8 cellular contexts compared by ENCODE assay signal in the genomic region with DNA sequence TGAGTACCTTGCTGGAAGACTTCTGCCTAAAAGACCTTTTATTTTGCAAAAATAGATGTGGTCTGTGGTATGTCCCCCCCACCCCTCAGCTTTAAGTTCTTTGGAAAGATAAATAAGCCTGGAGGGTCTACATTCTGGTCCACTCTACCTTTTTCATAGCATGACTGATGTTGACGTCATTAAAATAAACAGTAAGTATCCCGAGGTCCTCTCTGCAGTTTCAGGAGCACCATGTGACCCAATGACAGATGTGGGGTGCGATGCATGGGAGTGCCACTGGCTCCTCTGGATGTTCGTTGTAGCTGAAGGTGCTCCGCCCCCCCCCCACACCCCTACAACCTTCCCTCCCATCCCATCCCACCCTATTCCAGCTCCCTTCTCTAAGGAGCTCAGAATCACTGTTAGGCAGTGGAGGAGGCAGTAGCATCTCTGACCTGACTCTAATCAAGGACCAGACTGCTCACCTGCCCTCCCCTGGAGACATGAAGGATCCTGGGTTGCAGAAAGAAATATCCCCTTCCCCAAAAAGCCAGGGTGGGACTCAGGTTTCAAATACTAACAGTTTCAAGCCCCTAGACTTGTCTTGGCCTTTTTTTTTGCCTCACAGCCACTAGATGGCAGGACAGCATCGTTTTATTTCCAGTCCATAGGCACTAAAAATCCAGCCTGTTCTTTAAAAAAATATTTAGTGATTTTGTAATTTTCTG. TPM values are rescaled to one million over a fixed set of nuclear protein-coding genes. Genes with fewer than 3 reads are reported as not detected.
A peak's percentile ranks its signal among the peaks of the same experiment; 100 is the strongest.
DNase-seq lines count a peak whose midpoint lies in the region; ATAC-seq, FAIRE-seq and TF ChIP-seq lines count a peak whose summit lies in the region.

No MANE protein-coding gene starts in this region.

- CTCF ChIA-PET in GM12878 (lab: Yijun Ruan, JAX) = interaction anchor here (0.5 to 2.0 kb wide), 17 partner anchors 10 to 599 kb away, joined by 3 to 15 read pairs (median 5); partner anchors contain the start of gene CASP7

- H3K36me3 ChIP-seq in GM12878 (ENCODE audit: control insufficient read depth in 2 of 2, insufficient read depth in 2 of 2, low read length in 1 of 2) (no peaks in the 10 kb centered on the region; a peak in 4 of 4 replicates), keratinocyte (ENCODE audit: control insufficient read depth in 2 of 2, extremely low read depth in 1 of 2, insufficient read depth in 2 of 2, low read length in 2 of 2) (no peaks in the 10 kb centered on the region), upper lobe of left lung (peaks cover 0 to 14% (median 0%) of the 10 kb centered on the region in 4 donors)

- H3K9ac ChIP-seq in GM12878 (ENCODE audit: control insufficient read depth, insufficient read depth, low read length) = no peak overlapping the region
- no peak overlapping the region for H3K9ac ChIP-seq in keratinocyte (ENCODE audit: control insufficient read depth, extremely low read depth, insufficient read depth, low read length)

- intact Hi-C loops in GM12878 (cut with micrococcal nuclease; ENCODE audit: unreplicated experiment) = loop anchor here (2.0 to 10.0 kb wide), 4 partner anchors 78 to 398 kb away; no protein-coding TSS in a partner anchor

- 48% methylated on average over 5 of the region's 6 CpGs for whole genome bisulfite sequencing in GM12878 (ENCODE audit: insufficient coverage, insufficient replicate concordance, low lambda C conversion rate, missing lambda C conversion rate)
- WGBS in upper lobe of left lung, 2 donors = 46 to 55% methylated on average over 6 of the region's 6 CpGs

- RAD21 ChIA-PET in GM12878 (lab: Charles Lee; ENCODE audit: unreplicated experiment) = interaction anchor here (0.7 to 2.2 kb wide), 4 partner anchors 26 to 399 kb away, joined by 3 to 14 read pairs (median 6); no protein-coding TSS in a partner anchor

- FAIRE-seq in GM12878 (lab: Jason Lieb, UNC) = peak; percentile 78
- FAIRE-seq in keratinocyte (lab: Jason Lieb, UNC) = no peak

- peak; percentile 86 for ATAC-seq in GM12878
- no peak for ATAC-seq in upper lobe of left lung (ENCODE audit: low FRiP score in 2 of 2)
- ATAC-seq in HG03108 (IDR thresholded peaks at IDR 0.05; ENCODE audit: unreplicated experiment) = no peak

- H3K4me1 ChIP-seq in GM12878 (ENCODE audit: control insufficient read depth, insufficient read depth, low read length) (peaks cover 6% of the 10 kb centered on the region; the same call in 1 of the 2 replicates), keratinocyte (ENCODE audit: control insufficient read depth, extremely low read depth, insufficient read depth, low read length) (no peaks in the 10 kb centered on the region), upper lobe of left lung (peaks cover 0 to 14% (median 8%) of the 10 kb centered on the region in 4 donors)

- dilution Hi-C loops in keratinocyte (cut with MboI; ENCODE audit: extremely low pct_ligation_motif_present, low sequenced_read_pairs) = no loop called here

- POLR2A ChIA-PET in GM12878 (lab: Charles Lee) = no interaction called here

- SMC1A ChIA-PET in GM12878 (lab: Charles Lee; ENCODE audit: uncharacterized antibody, unreplicated experiment) = interaction anchor here (0.5 to 1.8 kb wide), 5 partner anchors 11 to 398 kb away, joined by 3 to 10 read pairs (median 3); no protein-coding TSS in a partner anchor

- 0 out of 2 replicates have a peak, but pooled peaks cover 4% of the 10 kb centered on the region for H4K20me1 ChIP-seq in GM12878 (ENCODE audit: control insufficient read depth, insufficient read depth)
- H4K20me1 ChIP-seq in keratinocyte (ENCODE audit: control insufficient read depth, extremely low read depth, insufficient read depth, low read length) = no peaks in the 10 kb centered on the region

- DNase-seq in AG08395 (ENCODE audit: low spot score) (peak; percentile 44), GM03348 (ENCODE audit: low spot score) (peak; percentile 61), NCI-H146 treated with DMSO at 0.1 percent for 48 hours (lab: John Stamatoyannopoulos, UW; ENCODE audit: unreplicated experiment) (peak; percentile 26), GM12878 (ENCODE audit: low read depth, low spot score) (no peak), keratinocyte (ENCODE audit: low read depth, low spot score) (no peak), upper lobe of left lung (no peak)
- DNase-seq in activated CD4-positive, CD25-positive, alpha-beta regulatory T cell treated with anti-CD3 and anti-CD28 coated beads, Interleukin-2, amount 50 U/mL, for 72 hours = no peak

- in situ Hi-C loops in GM12878 (cut with MboI) = loop anchor here (5.0 kb wide), 1 partner anchor 398 kb away; no protein-coding TSS in a partner anchor

- no peak overlapping the region for H3K27ac ChIP-seq in GM12878 (ENCODE audit: control insufficient read depth, insufficient read depth)
- H3K27ac ChIP-seq in keratinocyte (ENCODE audit: control insufficient read depth, insufficient read depth, low read length) = no peak overlapping the region
- H3K27ac ChIP-seq in upper lobe of left lung = no peak overlapping the region

- H3K9me1 ChIP-seq in keratinocyte (ENCODE audit: control insufficient read depth, extremely low read depth, insufficient read depth, low read length) = no peaks in the 10 kb centered on the region

- H3K4me2 ChIP-seq in GM12878 (ENCODE audit: control insufficient read depth, insufficient read depth) (no peak overlapping the region), keratinocyte (ENCODE audit: control insufficient read depth, extremely low read depth, insufficient read depth, low read depth, low read length) (no peak overlapping the region)

- no TSS peak for BruUV-seq in GM12878 (replicated peaks; lab: Mats Ljungman, UMichigan)

- H3K27me3 ChIP-seq in GM12878 (replicated peaks in 1 of 2; ENCODE audit: control insufficient read depth in 2 of 2, insufficient read depth in 2 of 2, low read length in 1 of 2) (no peaks in the 10 kb centered on the region), keratinocyte (ENCODE audit: control insufficient read depth, extremely low read depth, insufficient read depth, low read length) (no peaks in the 10 kb centered on the region), upper lobe of left lung (no peaks in the 10 kb centered on the region)

- no peak for TF ChIP-seq EP300 in GM12878 (IDR thresholded peaks at IDR 0.05; ENCODE audit: borderline replicate concordance in 1 of 2, control insufficient read depth in 1 of 2, low read depth in 2 of 2, low read length in 2 of 2)
- no peak for TF ChIP-seq EP300 in upper lobe of left lung (IDR thresholded peaks at IDR 0.05)

- H3K9me3 ChIP-seq in GM12878 (replicated peaks; ENCODE audit: control insufficient read depth, insufficient read depth, low read length) (no peaks in the 10 kb centered on the region), keratinocyte (ENCODE audit: control insufficient read depth, low read depth, low read length) (no peaks in the 10 kb centered on the region), upper lobe of left lung (no peaks in the 10 kb centered on the region)

- TF ChIP-seq POLR2A in GM12878 (IDR thresholded peaks at IDR 0.05; ENCODE audit: low read depth, low read length) (no peak), upper lobe of left lung (IDR thresholded peaks at IDR 0.05) (no peak)

- H2AFZ ChIP-seq in GM12878 (ENCODE audit: control insufficient read depth, low read depth, low read length) (no peak overlapping the region), keratinocyte (ENCODE audit: control insufficient read depth, low read length) (no peak overlapping the region)

- peak; percentile 70 for TF ChIP-seq RAD21 in GM12878 (IDR thresholded peaks at IDR 0.05; ENCODE audit: insufficient read depth, low read depth, low read length)

- TF ChIP-seq CTCF in GM12878 (IDR thresholded peaks at IDR 0.05 in 2 of 3, conservative IDR thresholded peaks at IDR 0.05 in 1 of 3; ENCODE audit: control insufficient read depth in 2 of 3, extremely low read depth in 1 of 3, insufficient read depth in 1 of 3, low read depth in 3 of 3, low read length in 3 of 3) = peak; percentile 52 to 67 (median 66); a peak in 5 of 6 replicates
- TF ChIP-seq CTCF in keratinocyte (optimal IDR thresholded peaks at IDR 0.05 in 1 of 3, IDR thresholded peaks at IDR 0.05 in 1 of 3, conservative IDR thresholded peaks at IDR 0.05 in 1 of 3; ENCODE audit: extremely low read depth in 1 of 3, insufficient read depth in 2 of 3, low read length in 3 of 3) = peak; percentile 51 to 60 (median 56)
- TF ChIP-seq CTCF in upper lobe of left lung (IDR thresholded peaks at IDR 0.05) = peak in 5 of 6 experiments; percentile 32 to 51 (median 44)

- no peak overlapping the region for H3K4me3 ChIP-seq in GM12878
- no peak overlapping the region for H3K4me3 ChIP-seq in keratinocyte (ENCODE audit: control insufficient read depth in 2 of 3, extremely low read depth in 1 of 3, insufficient read depth in 2 of 3, low read depth in 1 of 3, low read length in 3 of 3)
- no peak overlapping the region for H3K4me3 ChIP-seq in upper lobe of left lung

- H3K79me2 ChIP-seq in GM12878 (ENCODE audit: control insufficient read depth, insufficient read depth, low read length) (no peaks in the 10 kb centered on the region), keratinocyte (ENCODE audit: control insufficient read depth, insufficient read depth, low read length) (no peaks in the 10 kb centered on the region)

RNA-seq across cellular contexts. Expression of gene CASP7, which starts 25.1 kb away (rescaled TPM):
- 21.0 and 23.4 TPM in 2 replicates for total RNA-seq in GM12878 (2013; cell fraction: nucleolus; rRNA removed)
- 29.8 and 30.6 TPM in 2 replicates for total RNA-seq in GM12878 (2014; rRNA removed)
- total RNA-seq in GM12878 (2014; rRNA removed; fragmentation: Illumina TruSeq; extraction: Trizol) = 33.0 and 34.5 TPM in 2 replicates
- total RNA-seq in GM12878 (2021) = 25.5 and 25.6 TPM in 2 replicates
- 23.5 TPM for polyA plus RNA-seq in GM12878 (2011; ENCODE audit: low read depth)
- 34.4 and 35.9 TPM in 2 replicates for polyA plus RNA-seq in GM12878 (2011; rRNA removed)
- 17.7 and 20.3 TPM in 2 replicates for polyA plus RNA-seq in GM12878 (2011; cell fraction: cytosol; rRNA removed)
- polyA plus RNA-seq in GM12878 (2011; cell fraction: nucleus; rRNA removed) = 19.4 and 20.4 TPM in 2 replicates
- polyA plus RNA-seq in GM12878 (2012) = 16.3 and 23.4 TPM in 2 replicates
- 34.0 and 41.3 TPM in 2 replicates for polyA plus RNA-seq in GM12878 (2014; fragmentation: Illumina TruSeq; extraction: Trizol)
- polyA plus RNA-seq in GM12878 (2014; fragmentation: Nextera tagmentation; extraction: Ambion mirVana) = 10 to 100 TPM; 27.0 to 29.9 TPM
- polyA plus RNA-seq in GM12878 (2014; rRNA removed) = 26.3 and 27.5 TPM in 2 replicates
- polyA plus RNA-seq in GM12878 (2016; fragmentation: Nextera tagmentation; extraction: Ambion mirVana) = 10 to 100 TPM; 23.7 to 25.4 TPM
- 16.9 and 24.1 TPM in 2 replicates for polyA minus RNA-seq in GM12878 (2011; rRNA and poly(A)+ RNA removed)
- 6.8 and 10.7 TPM in 2 replicates for polyA minus RNA-seq in GM12878 (2011; cell fraction: cytosol; rRNA and poly(A)+ RNA removed)
- polyA minus RNA-seq in GM12878 (2011; cell fraction: nucleus; rRNA and poly(A)+ RNA removed) = 6.0 and 7.9 TPM in 2 replicates
- polyA plus RNA-seq in keratinocyte = 14.2 to 26.1 TPM (median 23.2 TPM) in 3 replicates
- 2.3 TPM for polyA plus RNA-seq in keratinocyte (2011; ENCODE audit: low read depth)
- polyA plus RNA-seq in keratinocyte (2011; cell fraction: cytosol; rRNA removed) = 18.8 and 24.4 TPM in 2 replicates
- 20.4 and 21.8 TPM in 2 replicates for polyA plus RNA-seq in keratinocyte (2011; cell fraction: nucleus; rRNA removed)
- polyA plus RNA-seq in keratinocyte (2012; ENCODE audit: low replicate concordance) = 6.3 and 25.5 TPM in 2 replicates
- polyA minus RNA-seq in keratinocyte = 6.2 to 14.1 TPM (median 9.7 TPM) in 3 replicates
- polyA minus RNA-seq in keratinocyte (2011; cell fraction: cytosol; rRNA and poly(A)+ RNA removed) = 15.7 TPM
- 7.2 and 12.8 TPM in 2 replicates for polyA minus RNA-seq in keratinocyte (2011; cell fraction: nucleus; rRNA and poly(A)+ RNA removed)
- total RNA-seq in upper lobe of left lung = 10 to 100 TPM; 17.4 to 35.1 (median 29.6) TPM

RNA-seq across cellular contexts. Expression of gene NRAP, which starts 40.9 kb away (rescaled TPM):
- total RNA-seq in GM12878 (2013; cell fraction: nucleolus; rRNA removed) = not detected in 2 replicates
- total RNA-seq in GM12878 (2014; rRNA removed) (not detected in 2 replicates), GM12878 (2014; rRNA removed; fragmentation: Illumina TruSeq; extraction: Trizol) (not detected in 2 replicates), GM12878 (2021) (not detected in 2 replicates), upper lobe of left lung (under 1 TPM in 1 of 6 donors, not detected in 5; 0.11 TPM)
- not detected for polyA plus RNA-seq in GM12878 (2011; ENCODE audit: low read depth)
- polyA plus RNA-seq in GM12878 (2011; rRNA removed) (not detected in 2 replicates), GM12878 (2014; fragmentation: Illumina TruSeq; extraction: Trizol) (not detected in 2 replicates), GM12878 (2014; fragmentation: Nextera tagmentation; extraction: Ambion mirVana) (not detected), GM12878 (2014; rRNA removed) (not detected in 2 replicates), GM12878 (2016; fragmentation: Nextera tagmentation; extraction: Ambion mirVana) (not detected), keratinocyte (not detected in 3 replicates)
- not detected in 2 replicates for polyA plus RNA-seq in GM12878 (2011; cell fraction: cytosol; rRNA removed)
- polyA plus RNA-seq in GM12878 (2011; cell fraction: nucleus; rRNA removed) = not detected in 2 replicates
- not detected in 2 replicates for polyA plus RNA-seq in GM12878 (2012)
- not detected in 2 replicates for polyA minus RNA-seq in GM12878 (2011; rRNA and poly(A)+ RNA removed)
- polyA minus RNA-seq in GM12878 (2011; cell fraction: cytosol; rRNA and poly(A)+ RNA removed) = not detected in 2 replicates
- not detected in 2 replicates for polyA minus RNA-seq in GM12878 (2011; cell fraction: nucleus; rRNA and poly(A)+ RNA removed)
- polyA plus RNA-seq in keratinocyte (2011; ENCODE audit: low read depth) = not detected
- polyA plus RNA-seq in keratinocyte (2011; cell fraction: cytosol; rRNA removed) = not detected in 2 replicates
- polyA plus RNA-seq in keratinocyte (2011; cell fraction: nucleus; rRNA removed) = not detected in 2 replicates
- polyA plus RNA-seq in keratinocyte (2012; ENCODE audit: low replicate concordance) = not detected in 2 replicates
- polyA minus RNA-seq in keratinocyte = not detected in 3 replicates
- polyA minus RNA-seq in keratinocyte (2011; cell fraction: cytosol; rRNA and poly(A)+ RNA removed) = not detected
- polyA minus RNA-seq in keratinocyte (2011; cell fraction: nucleus; rRNA and poly(A)+ RNA removed) = not detected in 2 replicates

RNA-seq across cellular contexts. Expression of gene PLEKHS1, which starts 46.7 kb away (rescaled TPM):
- not detected in 2 replicates for total RNA-seq in GM12878 (2013; cell fraction: nucleolus; rRNA removed)
- total RNA-seq in GM12878 (2014; rRNA removed) (not detected in 2 replicates), GM12878 (2014; rRNA removed; fragmentation: Illumina TruSeq; extraction: Trizol) (not detected in 2 replicates), GM12878 (2021) (not detected in 2 replicates), upper lobe of left lung (10 to 100 TPM in 1 of 6 donors, 1 to 10 TPM in 4, under 1 TPM in 1; 0.14 to 36.7 (median 3.5) TPM)
- not detected for polyA plus RNA-seq in GM12878 (2011; ENCODE audit: low read depth)
- polyA plus RNA-seq in GM12878 (2011; rRNA removed) (0.03 and 0.04 TPM in 2 replicates), GM12878 (2014; fragmentation: Illumina TruSeq; extraction: Trizol) (not detected in 2 replicates), GM12878 (2014; fragmentation: Nextera tagmentation; extraction: Ambion mirVana) (not detected), GM12878 (2014; rRNA removed) (0.04 and 0.17 TPM in 2 replicates), GM12878 (2016; fragmentation: Nextera tagmentation; extraction: Ambion mirVana) (not detected), keratinocyte (not detected in 3 replicates)
- not detected in 2 replicates for polyA plus RNA-seq in GM12878 (2011; cell fraction: cytosol; rRNA removed)
- 0.06 TPM in 2 replicates for polyA plus RNA-seq in GM12878 (2011; cell fraction: nucleus; rRNA removed)
- not detected in 2 replicates for polyA plus RNA-seq in GM12878 (2012)
- not detected in 2 replicates for polyA minus RNA-seq in GM12878 (2011; rRNA and poly(A)+ RNA removed)
- not detected in 2 replicates for polyA minus RNA-seq in GM12878 (2011; cell fraction: cytosol; rRNA and poly(A)+ RNA removed)
- polyA minus RNA-seq in GM12878 (2011; cell fraction: nucleus; rRNA and poly(A)+ RNA removed) = not detected in 2 replicates
- not detected for polyA plus RNA-seq in keratinocyte (2011; ENCODE audit: low read depth)
- not detected in 2 replicates for polyA plus RNA-seq in keratinocyte (2011; cell fraction: cytosol; rRNA removed)
- polyA plus RNA-seq in keratinocyte (2011; cell fraction: nucleus; rRNA removed) = not detected in 2 replicates
- polyA plus RNA-seq in keratinocyte (2012; ENCODE audit: low replicate concordance) = not detected in 2 replicates
- polyA minus RNA-seq in keratinocyte = not detected in 3 replicates
- polyA minus RNA-seq in keratinocyte (2011; cell fraction: cytosol; rRNA and poly(A)+ RNA removed) = not detected
- polyA minus RNA-seq in keratinocyte (2011; cell fraction: nucleus; rRNA and poly(A)+ RNA removed) = not detected in 2 replicates

Comparison
In these comparisons a context has a peak if more than half of its experiments do, and no peak if none do; other contexts are left out.
1. DNase-seq: peak in AG08395 (single experiment), GM03348 (single experiment) and NCI-H146 treated with DMSO at 0.1 percent for 48 hours (single experiment); none in GM12878 (single experiment), keratinocyte (single experiment), upper lobe of left lung (0 of 2) and activated CD4-positive, CD25-positive, alpha-beta regulatory T cell treated with anti-CD3 and anti-CD28 coated beads, Interleukin-2, amount 50 U/mL, for 72 hours (single experiment).
2. Peak in every context shown above with its lines, with median percentiles within 50 percentile points of each other: CTCF ChIP-seq.